In genomic region chr6:40685771-40686170, GRCh38 we compare ENCODE assay signal across 16 cellular contexts.
"Had no signal": no experiment of that assay in that cellular context is flagged by ENCODE, and none has a peak within 500 bp of the region (broad histone marks: within the 10 kb centered on the region; RNA-seq: fewer than 3 reads in every experiment).

No MANE protein-coding gene starts in this region.

- H3K4me3 ChIP-seq: colonic mucosa, suprapubic skin, thyroid gland, upper lobe of right lung, vagina had no signal

- DNase-seq: colonic mucosa; effector CD4-positive, alpha-beta T cell; endodermal cell; erythroblast; foreskin keratinocyte; hippocampal formation; mesendoderm; naive thymus-derived CD8-positive, alpha-beta T cell; posterior cingulate gyrus; stimulated activated CD4-positive, alpha-beta T cell treated with anti-CD3 and anti-CD28 coated beads, Interleukin-12 subunit alpha, Interleukin-12 subunit beta, amount 100 ng/mL, for 4 hours; stimulated activated naive CD4-positive, alpha-beta T cell treated with Interleukin-2 at 50 U/mL for 16 hours; thyroid gland; upper lobe of right lung had no signal

- H3K9me3 ChIP-seq: colonic mucosa, thyroid gland, upper lobe of right lung, vagina had no signal

- H3K4me1 ChIP-seq: colonic mucosa, foreskin keratinocyte, suprapubic skin, thyroid gland, upper lobe of right lung, vagina had no signal

- H3K36me3 ChIP-seq: colonic mucosa, suprapubic skin, thyroid gland, upper lobe of right lung, vagina had no signal

- H3K27ac ChIP-seq: colonic mucosa, foreskin keratinocyte, suprapubic skin, thyroid gland, upper lobe of right lung, vagina had no signal

- ATAC-seq: foreskin keratinocyte; naive thymus-derived CD8-positive, alpha-beta T cell; sciatic nerve; upper lobe of right lung had no signal

- H3K27me3 ChIP-seq: colonic mucosa, thyroid gland, vagina had no signal
